ENCODE assay signal across 25 cellular contexts in genomic region chr19:29120471-29120870, GRCh38.
DNase-seq lines count a peak whose midpoint lies in the region; ATAC-seq, FAIRE-seq and TF ChIP-seq lines count a peak whose summit lies in the region.
"Had no signal": no experiment of that assay in that cellular context is flagged by ENCODE, and none has a peak within 500 bp of the region (broad histone marks: within the 10 kb centered on the region; RNA-seq: fewer than 3 reads in every experiment).

No MANE protein-coding gene starts in this region.

- intact Hi-C loops in naive thymus-derived CD4-positive, alpha-beta T cell (cut with micrococcal nuclease) = no loop called here

- H3K27me3 ChIP-seq in trophoblast cell (ENCODE audit: insufficient read depth, low read length) = no peaks in the 10 kb centered on the region
- no peaks in the 10 kb centered on the region for H3K27me3 ChIP-seq in naive thymus-derived CD4-positive, alpha-beta T cell (ENCODE audit: control insufficient read depth in 2 of 2, insufficient read depth in 2 of 2, low read length in 2 of 2)

- H2BK120ac ChIP-seq in trophoblast cell (ENCODE audit: insufficient read depth, low read length, poor library complexity) = no peak overlapping the region

- H2BK12ac ChIP-seq in trophoblast cell (ENCODE audit: low read length) = no peak overlapping the region

- no peak overlapping the region for H2AK5ac ChIP-seq in trophoblast cell (ENCODE audit: low read length)

- no peak overlapping the region for H3K23ac ChIP-seq in trophoblast cell (ENCODE audit: low read length)

- no peak overlapping the region for H3K4me3 ChIP-seq in trophoblast cell (ENCODE audit: low read depth, low read length)
- H3K4me3 ChIP-seq in naive thymus-derived CD4-positive, alpha-beta T cell (ENCODE audit: low read length) = no peak overlapping the region
- H3K4me3 ChIP-seq: A549 had no signal

- no peak overlapping the region for H4K8ac ChIP-seq in trophoblast cell (ENCODE audit: low read depth, low read length)

- H3K18ac ChIP-seq in trophoblast cell (ENCODE audit: low read length) = no peak overlapping the region

- H2AFZ ChIP-seq in trophoblast cell (ENCODE audit: insufficient read depth, low read length, poor library complexity) = no peak overlapping the region

- H3K27ac Mint-ChIP-seq in stimulated activated naive CD8-positive, alpha-beta T cell treated with anti-CD3 and anti-CD28 coated beads, Interleukin-15, amount 100 ng/mL, for 72 hours = no peak overlapping the region
- no peak overlapping the region for H3K27ac Mint-ChIP-seq in naive thymus-derived CD4-positive, alpha-beta T cell
- H3K27ac Mint-ChIP-seq: B cell; CD8-positive, alpha-beta T cell had no signal

- no peak for TF ChIP-seq POLR2A in GM12891 (IDR thresholded peaks at IDR 0.05; ENCODE audit: low read depth, low read length)

- no peak overlapping the region for H3K14ac ChIP-seq in trophoblast cell (ENCODE audit: low read length)

- H3K9ac ChIP-seq in trophoblast cell (ENCODE audit: low read length) = no peak overlapping the region
- H3K9ac ChIP-seq: SK-N-SH had no signal

- FAIRE-seq in GM12891 (lab: Jason Lieb, UNC) = no peak
- FAIRE-seq: A549, GM19239, RCC 7860 had no signal

- peaks cover 5 to 16% of the 10 kb centered on the region in 2 donors for H3K9me3 Mint-ChIP-seq in stimulated activated naive CD8-positive, alpha-beta T cell treated with anti-CD3 and anti-CD28 coated beads, Interleukin-15, amount 100 ng/mL, for 72 hours
- H3K9me3 Mint-ChIP-seq in naive thymus-derived CD4-positive, alpha-beta T cell = peaks cover 3 to 32% (median 13%) of the 10 kb centered on the region in 11 donors

- POLR2A ChIA-PET in naive thymus-derived CD4-positive, alpha-beta T cell (lab: Charles Lee) = no interaction called here

- H3K79me1 ChIP-seq in trophoblast cell (ENCODE audit: low read length) = no peaks in the 10 kb centered on the region

- CTCF ChIA-PET in naive thymus-derived CD4-positive, alpha-beta T cell (lab: Charles Lee) = no interaction called here

- no peaks in the 10 kb centered on the region for H3K4me1 Mint-ChIP-seq in stimulated activated naive CD8-positive, alpha-beta T cell treated with anti-CD3 and anti-CD28 coated beads, Interleukin-15, amount 100 ng/mL, for 72 hours
- no peaks in the 10 kb centered on the region for H3K4me1 Mint-ChIP-seq in naive thymus-derived CD4-positive, alpha-beta T cell
- H3K4me1 Mint-ChIP-seq: B cell had no signal

- DNase-seq in COLO668 (lab: John Stamatoyannopoulos, UW; ENCODE audit: unreplicated experiment) (peak; percentile 4), NCI-H146 treated with DMSO at 0.1 percent for 48 hours (lab: John Stamatoyannopoulos, UW; ENCODE audit: unreplicated experiment) (peak; percentile 10), left kidney (ENCODE audit: low read depth, low spot score) (peak; percentile 49), trophoblast cell (peak; percentile 70 to 86), GM12891 (ENCODE audit: insufficient read length, low spot score) (no peak), T-helper 1 cell (no peak)
- no peak for DNase-seq in stimulated activated naive CD8-positive, alpha-beta T cell treated with anti-CD3 and anti-CD28 coated beads, Interleukin-15, amount 100 ng/mL, for 72 hours
- no peak for DNase-seq in naive thymus-derived CD4-positive, alpha-beta T cell
- DNase-seq: CD8-positive, alpha-beta T cell; DMS153; DND-41; NCI-H1092 treated with DMSO at 0.1 percent for 48 hours; NCI-H1436; NCI-H1930; NCI-H526 treated with DMSO at 0.1 percent for 48 hours; SIG-M5; SK-N-SH; SW 1271 had no signal

- peaks cover 8% of the 10 kb centered on the region for H3K9me3 ChIP-seq in trophoblast cell (ENCODE audit: insufficient read depth, low read depth, low read length)
- peaks cover 0 to 6% (median 0%) of the 10 kb centered on the region in 3 experiments for H3K9me3 ChIP-seq in naive thymus-derived CD4-positive, alpha-beta T cell (ENCODE audit: control insufficient read depth in 2 of 3, low read length in 3 of 3)
- H3K9me3 ChIP-seq: SK-N-SH had no signal

- peaks cover 14% of the 10 kb centered on the region for H3K27me3 Mint-ChIP-seq in stimulated activated naive CD8-positive, alpha-beta T cell treated with anti-CD3 and anti-CD28 coated beads, Interleukin-15, amount 100 ng/mL, for 72 hours
- peaks cover 0 to 22% (median 9%) of the 10 kb centered on the region in 5 donors for H3K27me3 Mint-ChIP-seq in naive thymus-derived CD4-positive, alpha-beta T cell
- H3K27me3 Mint-ChIP-seq: B cell had no signal

- H3K4me3 Mint-ChIP-seq in stimulated activated naive CD8-positive, alpha-beta T cell treated with anti-CD3 and anti-CD28 coated beads, Interleukin-15, amount 100 ng/mL, for 72 hours = no peak overlapping the region
- H3K4me3 Mint-ChIP-seq in naive thymus-derived CD4-positive, alpha-beta T cell = no peak overlapping the region
- H3K4me3 Mint-ChIP-seq: B cell; CD8-positive, alpha-beta T cell had no signal

- H3K27ac ChIP-seq in trophoblast cell (ENCODE audit: low read depth, low read length) = no peak overlapping the region
- no peak overlapping the region for H3K27ac ChIP-seq in naive thymus-derived CD4-positive, alpha-beta T cell (ENCODE audit: low read depth, low read length)
- H3K27ac ChIP-seq: A549, C4-2B, HL-60 had no signal

- H3K36me3 Mint-ChIP-seq in naive thymus-derived CD4-positive, alpha-beta T cell = peaks cover 0 to 4% (median 0%) of the 10 kb centered on the region in 5 donors
- H3K36me3 Mint-ChIP-seq: CD8-positive, alpha-beta T cell had no signal

- no peaks in the 10 kb centered on the region for H3K79me2 ChIP-seq in trophoblast cell (ENCODE audit: control insufficient read depth, insufficient read depth, low read length, poor library complexity)

- no peak overlapping the region for H3K4me2 ChIP-seq in trophoblast cell (ENCODE audit: low read length)
- H3K4me2 ChIP-seq: A549, SK-N-SH had no signal

- H4K12ac ChIP-seq in trophoblast cell (ENCODE audit: low read depth, low read length) = no peak overlapping the region

- H2BK5ac ChIP-seq in trophoblast cell (ENCODE audit: low read depth, low read length, poor library complexity) = no peak overlapping the region

- no peak overlapping the region for H3K4ac ChIP-seq in trophoblast cell (ENCODE audit: low read depth, low read length)

- no peaks in the 10 kb centered on the region for H3K36me3 ChIP-seq in trophoblast cell (ENCODE audit: control insufficient read depth in 1 of 2, insufficient read depth in 2 of 2, low read length in 2 of 2)
- no peaks in the 10 kb centered on the region for H3K36me3 ChIP-seq in naive thymus-derived CD4-positive, alpha-beta T cell (ENCODE audit: control insufficient read depth in 2 of 3, insufficient read depth in 3 of 3, low read length in 3 of 3)

- WGBS in trophoblast cell (ENCODE audit: extremely low coverage, insufficient coverage, insufficient read length) = no CpG with 5 or more reads among the region's 6 CpGs

- H3K4me1 ChIP-seq in trophoblast cell (ENCODE audit: control insufficient read depth in 1 of 2, insufficient read depth in 2 of 2, low read length in 2 of 2) = peaks cover 0 to 10% of the 10 kb centered on the region in 2 experiments
- H3K4me1 ChIP-seq in naive thymus-derived CD4-positive, alpha-beta T cell (ENCODE audit: control insufficient read depth in 2 of 2, insufficient read depth in 2 of 2, low read length in 2 of 2) = no peaks in the 10 kb centered on the region
- H3K4me1 ChIP-seq: A549 had no signal

- H4K91ac ChIP-seq in trophoblast cell (ENCODE audit: low read depth, low read length) = no peak overlapping the region

- no peak for ATAC-seq in stimulated activated naive CD8-positive, alpha-beta T cell treated with anti-CD3 and anti-CD28 coated beads, Interleukin-15, amount 100 ng/mL, for 72 hours
- ATAC-seq in naive thymus-derived CD4-positive, alpha-beta T cell = no peak
- ATAC-seq: CD8-positive, alpha-beta T cell; HCT116 had no signal

TF ChIP-seq in GM12891, 5 proteins besides CTCF, POLR2A, EP300 and RAD21:
- no peak for TF ChIP-seq PAX5 (IDR thresholded peaks at IDR 0.05; ENCODE audit: insufficient read depth, low read length, severe bottlenecking)
- no peak for TF ChIP-seq TAF1 (IDR thresholded peaks at IDR 0.05; ENCODE audit: low read depth, low read length)
TF ChIP-seq in GM12891: peak in this region for 0.

Comparison
In these comparisons a context has a peak if more than half of its experiments do, and no peak if none do; other contexts are left out.
1. DNase-seq: peak in COLO668 (single experiment), NCI-H146 treated with DMSO at 0.1 percent for 48 hours (single experiment), left kidney (single experiment) and trophoblast cell (2 of 2); none in stimulated activated naive CD8-positive, alpha-beta T cell treated with anti-CD3 and anti-CD28 coated beads, Interleukin-15, amount 100 ng/mL, for 72 hours (0 of 2), GM12891 (single experiment), T-helper 1 cell (0 of 5) and naive thymus-derived CD4-positive, alpha-beta T cell (0 of 9).